8 cellular contexts compared by ENCODE assay signal in genomic region chr11:116835791-116836647, GRCh38. TPM values are rescaled to one million over a fixed set of nuclear protein-coding genes. Genes with fewer than 3 reads are reported as not detected.
DNase-seq lines count a peak whose midpoint lies in the region; ATAC-seq and TF ChIP-seq lines count a peak whose summit lies in the region.

No MANE protein-coding gene starts in this region.

- no peaks in the 10 kb centered on the region for H3K27me3 ChIP-seq in AG04450 (ENCODE audit: control insufficient read depth, insufficient read depth, low read length)

- DNase-seq in AG04450 (ENCODE audit: low read depth, low spot score) (peak; percentile 87), NCI-H2227 (lab: John Stamatoyannopoulos, UW; ENCODE audit: unreplicated experiment) (peak; percentile 96), chondrocyte (ENCODE audit: low spot score) (no peak), kidney tubule cell (ENCODE audit: low spot score) (peak; percentile 93)
- DNase-seq in activated CD4-positive, alpha-beta T cell treated with anti-CD3 and anti-CD28 coated beads for 24 hours (ENCODE audit: low read depth in 2 of 2): peak; percentile 65 to 69
- peak; percentile 48 to 53 for DNase-seq in stimulated activated CD4-positive, alpha-beta T cell treated with anti-CD3 and anti-CD28 coated beads, Interleukin-1b, Interleukin-23, amount 100 ng/mL, for 1 hour (ENCODE audit: low read depth in 2 of 2)

- no peak overlapping the region for H3K27ac Mint-ChIP-seq in chondrocyte (ENCODE audit: unreplicated experiment)

- TF ChIP-seq CTCF in AG04450 (IDR thresholded peaks at IDR 0.05; ENCODE audit: low read depth, low read length) (peak; percentile 69), chondrocyte (IDR thresholded peaks at IDR 0.05) (peak; percentile 83)

- POLR2A ChIA-PET in AG04450 (lab: Yijun Ruan, JAX): interaction anchor here (0.8 to 1.8 kb wide), 7 partner anchors 15 to 263 kb away, joined by 3 to 8 read pairs (median 3); partner anchors contain the start of gene ZPR1

- peak overlapping the region; percentile 21 for H3K27ac ChIP-seq in AG04450 (ENCODE audit: low read depth, low read length)

- peak overlapping the region; percentile 55 for H3K4me3 ChIP-seq in AG04450 (ENCODE audit: low read depth, low read length)

- H3K4me1 Mint-ChIP-seq in chondrocyte (ENCODE audit: low read depth): peaks cover 9% of the 10 kb centered on the region

- no peaks in the 10 kb centered on the region for H3K36me3 Mint-ChIP-seq in chondrocyte (ENCODE audit: low read depth)

- peak; percentile 85 for ATAC-seq in GM18868 (IDR thresholded peaks at IDR 0.05; ENCODE audit: unreplicated experiment)
- peak; percentile 80 for ATAC-seq in HG03135 (IDR thresholded peaks at IDR 0.05; ENCODE audit: unreplicated experiment)

- CTCF ChIA-PET in AG04450 (lab: Charles Lee): interaction anchor here (0.6 to 5.3 kb wide), 31 partner anchors 10 to 1524 kb away, joined by 3 to 138 read pairs (median 4); partner anchors contain the start of genes APOA4, APOA5, UBE4A and ZPR1

- no peaks in the 10 kb centered on the region for H3K9me3 Mint-ChIP-seq in chondrocyte (ENCODE audit: low read depth)

- H3K9me3 ChIP-seq in AG04450 (ENCODE audit: control insufficient read depth, insufficient read depth, low read length): no peaks in the 10 kb centered on the region

- peak overlapping the region; percentile 59 for H3K4me3 Mint-ChIP-seq in chondrocyte (ENCODE audit: unreplicated experiment)

- H3K27me3 Mint-ChIP-seq in chondrocyte (ENCODE audit: low read depth): no peaks in the 10 kb centered on the region

RNA-seq across cellular contexts. Expression of gene APOA1, which starts 1.4 kb away (rescaled TPM):
- not detected in 2 replicates for polyA plus RNA-seq in AG04450 (2011; rRNA removed)
- not detected in 2 replicates for polyA minus RNA-seq in AG04450 (2011; rRNA and poly(A)+ RNA removed)
- total RNA-seq in chondrocyte: not detected in 3 replicates

RNA-seq across cellular contexts. Expression of gene APOC3, which starts 6.3 kb away (rescaled TPM):
- polyA plus RNA-seq in AG04450 (2011; rRNA removed): not detected in 2 replicates
- polyA minus RNA-seq in AG04450 (2011; rRNA and poly(A)+ RNA removed): not detected in 2 replicates
- total RNA-seq in chondrocyte: not detected in 3 replicates

RNA-seq across cellular contexts. Expression of gene APOA4, which starts 12.9 kb away (rescaled TPM):
- not detected in 2 replicates for polyA plus RNA-seq in AG04450 (2011; rRNA removed)
- not detected in 2 replicates for polyA minus RNA-seq in AG04450 (2011; rRNA and poly(A)+ RNA removed)
- not detected in 3 replicates for total RNA-seq in chondrocyte

RNA-seq across cellular contexts. Expression of gene APOA5, which starts 44.3 kb away (rescaled TPM):
- polyA plus RNA-seq in AG04450 (2011; rRNA removed): not detected in 2 replicates
- not detected in 2 replicates for polyA minus RNA-seq in AG04450 (2011; rRNA and poly(A)+ RNA removed)
- not detected in 3 replicates for total RNA-seq in chondrocyte

RNA-seq across cellular contexts. Expression of gene ZPR1, which starts 48.2 kb away (rescaled TPM):
- 57.1 and 57.7 TPM in 2 replicates for polyA plus RNA-seq in AG04450 (2011; rRNA removed)
- 54.6 and 58.4 TPM in 2 replicates for polyA minus RNA-seq in AG04450 (2011; rRNA and poly(A)+ RNA removed)
- 28.5 to 40.0 TPM (median 38.8 TPM) in 3 replicates for total RNA-seq in chondrocyte
